14 cellular contexts compared by ENCODE assay signal in genomic region chr13:59823495-59823894, GRCh38.
DNase-seq lines count a peak whose midpoint lies in the region; ATAC-seq and TF ChIP-seq lines count a peak whose summit lies in the region.
"Had no signal": no experiment of that assay in that cellular context is flagged by ENCODE, and none has a peak within 500 bp of the region (broad histone marks: within the 10 kb centered on the region; RNA-seq: fewer than 3 reads in every experiment).

No MANE protein-coding gene starts in this region.

- no peaks in the 10 kb centered on the region for H3K27me3 Mint-ChIP-seq in chondrocyte (ENCODE audit: low read depth)

- H3K4me3 Mint-ChIP-seq in chondrocyte (ENCODE audit: unreplicated experiment) = no peak overlapping the region
- H3K4me3 Mint-ChIP-seq: activated T-helper 1 cell treated with anti-CD3 and anti-CD28 coated beads, Interleukin-12 subunit alpha, Interleukin-12 subunit beta, Interleukin-2, Interleukin-4 antibody, amounts not matched to agents 30 ng/mL and 10 ng/mL and 1 ng/mL, durations not matched to agents 14 hours and 24 hours and 36 hours had no signal

- peaks cover 7% of the 10 kb centered on the region for H3K4me1 Mint-ChIP-seq in chondrocyte (ENCODE audit: low read depth)

- ATAC-seq in HG02884 (IDR thresholded peaks at IDR 0.05; ENCODE audit: unreplicated experiment) = no peak

- peak overlapping the region; percentile 12 for H3K27ac Mint-ChIP-seq in chondrocyte (ENCODE audit: unreplicated experiment)
- H3K27ac Mint-ChIP-seq: activated T-helper 1 cell treated with anti-CD3 and anti-CD28 coated beads, Interleukin-12 subunit alpha, Interleukin-12 subunit beta, Interleukin-2, Interleukin-4 antibody, amounts not matched to agents 30 ng/mL and 10 ng/mL and 1 ng/mL, durations not matched to agents 14 hours and 24 hours and 36 hours had no signal

- H3K4me3 ChIP-seq in AG10803 (ENCODE audit: low read length) = no peak overlapping the region
- H3K4me3 ChIP-seq: BLaER1, right atrium auricular region had no signal

- no peaks in the 10 kb centered on the region for H3K36me3 Mint-ChIP-seq in chondrocyte (ENCODE audit: low read depth)

- TF ChIP-seq CTCF in AG10803 (conservative IDR thresholded peaks at IDR 0.05; ENCODE audit: low read length) = no peak
- no peak for TF ChIP-seq CTCF in chondrocyte (IDR thresholded peaks at IDR 0.05)

- DNase-seq in AG10803 (ENCODE audit: low read depth) (peak; percentile 62), LHCN-M2 (ENCODE audit: low read depth) (peak; percentile 83), chondrocyte (ENCODE audit: low spot score) (no peak), lung microvascular endothelial cell (ENCODE audit: low read depth in 2 of 2) (peak; percentile 8 to 72), CD1c-positive myeloid dendritic cell (ENCODE audit: extremely low spot score) (no peak), amygdala (lab: John Stamatoyannopoulos, UW) (no peak), cerebellar cortex (ENCODE audit: low spot score) (no peak)
- DNase-seq: activated CD4-positive, alpha-beta T cell treated with anti-CD3 and anti-CD28 coated beads, Interleukin-2, amount 50 U/mL, for 1 hour; GOT3; stimulated activated naive CD4-positive, alpha-beta T cell treated with Interleukin-2 at 50 U/mL for 16 hours had no signal

- peaks cover 3% of the 10 kb centered on the region for H3K9me3 Mint-ChIP-seq in chondrocyte (ENCODE audit: low read depth)
- H3K9me3 Mint-ChIP-seq: activated T-helper 1 cell treated with anti-CD3 and anti-CD28 coated beads, Interleukin-12 subunit alpha, Interleukin-12 subunit beta, Interleukin-2, Interleukin-4 antibody, amounts not matched to agents 30 ng/mL and 10 ng/mL and 1 ng/mL, durations not matched to agents 14 hours and 24 hours and 36 hours had no signal

Comparison
In these comparisons a context has a peak if more than half of its experiments do, and no peak if none do; other contexts are left out.
1. DNase-seq: peak in AG10803 (single experiment), LHCN-M2 (single experiment) and lung microvascular endothelial cell (2 of 2); none in chondrocyte (single experiment), CD1c-positive myeloid dendritic cell (single experiment), amygdala (0 of 56) and cerebellar cortex (single experiment).